Comparison of ENCODE assay signal across 9 cellular contexts in genomic region chr4:164731827-164732474, GRCh38. TPM values are rescaled to one million over a fixed set of nuclear protein-coding genes. Genes with fewer than 3 reads are reported as not detected.
DNase-seq lines count a peak whose midpoint lies in the region; ATAC-seq and TF ChIP-seq lines count a peak whose summit lies in the region.
"Had no signal": no experiment of that assay in that cellular context is flagged by ENCODE, and none has a peak within 500 bp of the region (broad histone marks: within the 10 kb centered on the region; RNA-seq: fewer than 3 reads in every experiment).

No MANE protein-coding gene starts in this region.

- H3K36me3 ChIP-seq in cardiac muscle cell: no peaks in the 10 kb centered on the region

- no peaks in the 10 kb centered on the region for H3K36me3 Mint-ChIP-seq in activated naive CD8-positive, alpha-beta T cell treated with anti-CD3 and anti-CD28 coated beads for 36 hours
- H3K36me3 Mint-ChIP-seq: activated naive CD4-positive, alpha-beta T cell treated with anti-CD3 and anti-CD28 coated beads, Interleukin-2, amount 50 U/mL, for 72 hours had no signal

- ATAC-seq in GM19035 (IDR thresholded peaks at IDR 0.05; ENCODE audit: unreplicated experiment) (peak; percentile 66), HG03354 (IDR thresholded peaks at IDR 0.05; ENCODE audit: poor library complexity, severe bottlenecking, unreplicated experiment) (peak; percentile 78), HG03108 (IDR thresholded peaks at IDR 0.05; ENCODE audit: unreplicated experiment) (no peak)
- ATAC-seq: activated naive CD4-positive, alpha-beta T cell treated with anti-CD3 and anti-CD28 coated beads, Interleukin-2, amount 50 U/mL, for 72 hours had no signal

- H3K4me1 Mint-ChIP-seq in activated naive CD8-positive, alpha-beta T cell treated with anti-CD3 and anti-CD28 coated beads for 36 hours: peaks cover 5% of the 10 kb centered on the region

- H3K9me3 Mint-ChIP-seq in activated naive CD8-positive, alpha-beta T cell treated with anti-CD3 and anti-CD28 coated beads for 36 hours: no peaks in the 10 kb centered on the region
- H3K9me3 Mint-ChIP-seq: activated naive CD4-positive, alpha-beta T cell treated with anti-CD3 and anti-CD28 coated beads, Interleukin-2, amount 50 U/mL, for 72 hours had no signal

- H3K9me3 ChIP-seq in cardiac muscle cell (ENCODE audit: low read depth): no peaks in the 10 kb centered on the region

- peak; percentile 7 for DNase-seq in COLO668 (lab: John Stamatoyannopoulos, UW; ENCODE audit: unreplicated experiment)
- peak; percentile 27 for DNase-seq in RPMI8226
- DNase-seq in activated naive CD8-positive, alpha-beta T cell treated with anti-CD3 and anti-CD28 coated beads for 36 hours: peak; percentile 36
- DNase-seq in cardiac muscle cell (ENCODE audit: low read depth in 1 of 2, low spot score in 1 of 2): peak; percentile 51 to 67
- DNase-seq in retinal pigment epithelial cell (ENCODE audit: low read depth): peak; percentile 16

- no peak overlapping the region for H3K27ac Mint-ChIP-seq in activated naive CD8-positive, alpha-beta T cell treated with anti-CD3 and anti-CD28 coated beads for 36 hours
- H3K27ac Mint-ChIP-seq: activated naive CD4-positive, alpha-beta T cell treated with anti-CD3 and anti-CD28 coated beads, Interleukin-2, amount 50 U/mL, for 72 hours had no signal

- H3K4me3 ChIP-seq in cardiac muscle cell (no peak overlapping the region), retinal pigment epithelial cell (ENCODE audit: low read length) (no peak overlapping the region)

- H3K4me3 Mint-ChIP-seq in activated naive CD8-positive, alpha-beta T cell treated with anti-CD3 and anti-CD28 coated beads for 36 hours: no peak overlapping the region

- TF ChIP-seq CTCF in cardiac muscle cell (IDR thresholded peaks at IDR 0.05; ENCODE audit: low read depth, low read length) (peak; percentile 87), retinal pigment epithelial cell (conservative IDR thresholded peaks at IDR 0.05; ENCODE audit: low read depth, low read length) (peak; percentile 86)

- H3K27me3 Mint-ChIP-seq in activated naive CD8-positive, alpha-beta T cell treated with anti-CD3 and anti-CD28 coated beads for 36 hours: peaks cover 5% of the 10 kb centered on the region

- H3K27ac ChIP-seq in cardiac muscle cell: no peak overlapping the region

- H3K4me1 ChIP-seq in cardiac muscle cell (ENCODE audit: low read depth): peaks cover 13% of the 10 kb centered on the region

- no peaks in the 10 kb centered on the region for H3K27me3 ChIP-seq in cardiac muscle cell

RNA-seq across cellular contexts. Expression of gene SMIM31, which starts 22.0 kb away (rescaled TPM):
- not detected for total RNA-seq in activated naive CD8-positive, alpha-beta T cell treated with anti-CD3 and anti-CD28 coated beads for 36 hours
- not detected in 2 replicates for total RNA-seq in cardiac muscle cell
- not detected in 2 replicates for polyA plus RNA-seq in cardiac muscle cell
- total RNA-seq: activated naive CD4-positive, alpha-beta T cell treated with anti-CD3 and anti-CD28 coated beads, Interleukin-2, amount 50 U/mL, for 72 hours had no signal

Comparison
In these comparisons a context has a peak if more than half of its experiments do, and no peak if none do; other contexts are left out.
1. DNase-seq: peak in every context shown above with its lines; median percentile 59 in cardiac muscle cell; 36 in activated naive CD8-positive, alpha-beta T cell treated with anti-CD3 and anti-CD28 coated beads for 36 hours; 27 in RPMI8226; 16 in retinal pigment epithelial cell; 7 in COLO668.